ENCODE assay signal across 8 cellular contexts in genomic region chr2:18520605-18521031, GRCh38. TPM values are rescaled to one million over a fixed set of nuclear protein-coding genes. Genes with fewer than 3 reads are reported as not detected.
DNase-seq lines count a peak whose midpoint lies in the region; ATAC-seq, FAIRE-seq and TF ChIP-seq lines count a peak whose summit lies in the region.

No MANE protein-coding gene starts in this region.

- CTCF ChIA-PET in A549 (lab: Yijun Ruan, JAX) = interaction anchor here (0.6 to 7.6 kb wide), 62 partner anchors 9 to 1352 kb away, joined by 3 to 88 read pairs (median 4); partner anchors contain the start of genes NT5C1B, OSR1 and RDH14
- CTCF ChIA-PET in activated B cell treated with CpG ODN at 0.5 μM for 24 hours (lab: Charles Lee) = interaction anchor here (0.6 to 3.3 kb wide), 17 partner anchors 8 to 1352 kb away, joined by 3 to 41 read pairs (median 5); no protein-coding TSS in a partner anchor
- CTCF ChIA-PET in mammary epithelial cell (lab: Charles Lee; ENCODE audit: low non-redundant PET) = interaction anchor here (0.5 to 1.4 kb wide), 6 partner anchors 28 to 849 kb away, joined by 3 to 4 read pairs (median 3); partner anchors contain the start of gene OSR1

- no peak overlapping the region for H3K27ac Mint-ChIP-seq in activated B cell treated with CpG ODN at 0.5 μM for 24 hours

- dilution Hi-C loops in mammary epithelial cell (cut with HindIII; ENCODE audit: low sequenced_read_pairs) = loop anchor here (25.0 kb wide), 1 partner anchor 1342 kb away; no protein-coding TSS in a partner anchor

- H3K9me3 ChIP-seq in A549 = no peaks in the 10 kb centered on the region
- H3K9me3 ChIP-seq in mammary epithelial cell (replicated peaks; ENCODE audit: insufficient read depth, low read length) = no peaks in the 10 kb centered on the region

- H3K79me2 ChIP-seq in mammary epithelial cell (ENCODE audit: insufficient read depth, low read length) = no peaks in the 10 kb centered on the region

- H3K27ac ChIP-seq in A549 = no peak overlapping the region
- no peak overlapping the region for H3K27ac ChIP-seq in mammary epithelial cell (ENCODE audit: insufficient read depth, low read depth, low read length)

- no peak overlapping the region for H3K9ac ChIP-seq in mammary epithelial cell (ENCODE audit: insufficient read depth, low read length)

- no TSS peak for BruUV-seq in mammary epithelial cell (replicated peaks; lab: Mats Ljungman, UMichigan)

- intact Hi-C loops in activated B cell treated with CpG ODN at 0.5 μM for 24 hours (cut with micrococcal nuclease) (loop anchor here (1.0 to 5.0 kb wide), 5 partner anchors 230 to 1578 kb away; no protein-coding TSS in a partner anchor), mammary epithelial cell (cut with micrococcal nuclease) (loop anchor here (1.0 to 10.0 kb wide), 9 partner anchors 40 to 1342 kb away; partner anchors contain the start of gene RDH14)

- POLR2A ChIA-PET in A549 (lab: Yijun Ruan, JAX) (interaction anchor here (1.0 kb wide), 1 partner anchor 837 kb away, joined by 3 read pairs; no protein-coding TSS in a partner anchor), activated B cell treated with CpG ODN at 0.5 μM for 24 hours (lab: Charles Lee) (interaction anchor here (1.7 kb wide), 1 partner anchor 39 kb away, joined by 3 read pairs; no protein-coding TSS in a partner anchor)

- peak; percentile 93 to 98 for ATAC-seq in A549
- peak; percentile 89 for ATAC-seq in HG02981 (IDR thresholded peaks at IDR 0.05; ENCODE audit: unreplicated experiment)
- ATAC-seq in activated B cell treated with CpG ODN at 0.5 μM for 24 hours (ENCODE audit: low read depth) = peak; percentile 61

- H3K36me3 ChIP-seq in mammary epithelial cell (ENCODE audit: insufficient read depth, low read length) = no peaks in the 10 kb centered on the region

- no peaks in the 10 kb centered on the region for H4K20me1 ChIP-seq in mammary epithelial cell (ENCODE audit: insufficient read depth, low read length)

- peak; percentile 97 for TF ChIP-seq CTCF in A549 (IDR thresholded peaks at IDR 0.05)
- peak; percentile 79 for TF ChIP-seq CTCF in activated B cell treated with CpG ODN at 0.5 μM for 24 hours (IDR thresholded peaks at IDR 0.05)
- TF ChIP-seq CTCF in mammary epithelial cell (conservative IDR thresholded peaks at IDR 0.05 in 1 of 2, IDR thresholded peaks at IDR 0.05 in 1 of 2; ENCODE audit: extremely low read depth in 1 of 2, insufficient read depth in 1 of 2, low read depth in 1 of 2, low read length in 2 of 2) = peak; percentile 91 to 92

- no peak for TF ChIP-seq EP300 in A549 (IDR thresholded peaks at IDR 0.05)

- no peaks in the 10 kb centered on the region for H3K4me1 Mint-ChIP-seq in activated B cell treated with CpG ODN at 0.5 μM for 24 hours

- H3K36me3 Mint-ChIP-seq in activated B cell treated with CpG ODN at 0.5 μM for 24 hours (ENCODE audit: low read depth) = no peaks in the 10 kb centered on the region

- no peak overlapping the region for H3K4me3 Mint-ChIP-seq in activated B cell treated with CpG ODN at 0.5 μM for 24 hours

- DNase-seq in A549 (ENCODE audit: low read depth in 1 of 2, low spot score in 1 of 2) (peak; percentile 74 to 80), GM18507 (ENCODE audit: extremely low spot score, insufficient read length, low read depth) (peak; percentile 17), NCI-H2171 (lab: John Stamatoyannopoulos, UW) (peak; percentile 27), activated B cell treated with CpG ODN at 0.5 μM for 24 hours (peak; percentile 63), mammary epithelial cell (peak; percentile 50), islet precursor cell (peak; percentile 86)
- peak; percentile 50 to 59 for DNase-seq in stimulated activated CD4-positive, alpha-beta T cell treated with anti-CD3 and anti-CD28 coated beads, Interleukin-15, amount 100 ng/mL, for 48 hours (ENCODE audit: low read depth in 2 of 2)

- H3K4me3 ChIP-seq in A549 (no peak overlapping the region), mammary epithelial cell (replicated peaks in 1 of 3; ENCODE audit: insufficient read depth in 1 of 3, low read depth in 2 of 3, low read length in 3 of 3) (no peak overlapping the region)

- H3K27me3 Mint-ChIP-seq in activated B cell treated with CpG ODN at 0.5 μM for 24 hours = peaks cover 19% of the 10 kb centered on the region

- no peaks in the 10 kb centered on the region for H3K9me3 Mint-ChIP-seq in activated B cell treated with CpG ODN at 0.5 μM for 24 hours

- no peak for TF ChIP-seq POLR2A in A549 (IDR thresholded peaks at IDR 0.05; ENCODE audit: low read length)

- no peaks in the 10 kb centered on the region for H3K27me3 ChIP-seq in mammary epithelial cell (ENCODE audit: insufficient read depth, low read length)

- peak; percentile 96 to 98 for TF ChIP-seq RAD21 in A549 (conservative IDR thresholded peaks at IDR 0.05 in 1 of 2, IDR thresholded peaks at IDR 0.05 in 1 of 2)

- 22% methylated on average over 5 of the region's 5 CpGs for WGBS in A549 (ENCODE audit: missing lambda C conversion rate)
- WGBS in mammary epithelial cell (ENCODE audit: low coverage, missing lambda C conversion rate) = 11% methylated on average over 4 of the region's 5 CpGs

- H3K4me2 ChIP-seq in A549 (no peak overlapping the region), mammary epithelial cell (ENCODE audit: insufficient read depth, low read depth, low read length) (no peak overlapping the region)

- H2AFZ ChIP-seq in mammary epithelial cell (ENCODE audit: low read depth, low read length) = peak overlapping the region; percentile 60

- in situ Hi-C loops in mammary epithelial cell (cut with MboI; ENCODE audit: low sequenced_read_pairs in 2 of 2) = loop anchor here (10.0 to 25.0 kb wide), 2 partner anchors 844 to 1342 kb away; no protein-coding TSS in a partner anchor

- no peaks in the 10 kb centered on the region for H3K4me1 ChIP-seq in A549
- H3K4me1 ChIP-seq in mammary epithelial cell (ENCODE audit: insufficient read depth, low read length) = no peaks in the 10 kb centered on the region

- FAIRE-seq in A549 (lab: Jason Lieb, UNC) (no peak), GM18507 (lab: Jason Lieb, UNC) (peak; percentile 78)

TF ChIP-seq in A549, 52 proteins besides CTCF, POLR2A, EP300 and RAD21:
- TF ChIP-seq SMC3 (IDR thresholded peaks at IDR 0.05) (peak; percentile 95), RARB (CRISPR knock-in tag; IDR thresholded peaks at IDR 0.05) (no peak)

RNA-seq across cellular contexts. Expression of gene RDH14, which starts 39.8 kb away (rescaled TPM):
- polyA plus RNA-seq in A549 (2011; rRNA removed) (42.2 and 44.5 TPM in 2 replicates), A549 (2017; fragmentation: RNase III; extraction: RNeasy Plus Mini Kit Qiagen cat#74134 plus additional on column Dnase treatment) (32.2 to 37.0 TPM (median 36.2 TPM) in 3 replicates), mammary epithelial cell (16.4 TPM)
- polyA plus RNA-seq in A549 (2012; cell fraction: cytosol; rRNA removed) = 15.5 and 20.6 TPM in 2 replicates
- 9.8 and 11.7 TPM in 2 replicates for polyA plus RNA-seq in A549 (2012; cell fraction: nucleus; rRNA removed)
- polyA minus RNA-seq in A549 (2011; rRNA and poly(A)+ RNA removed) = 12.1 and 14.5 TPM in 2 replicates
- total RNA-seq in activated B cell treated with CpG ODN at 0.5 μM for 24 hours (18.7 and 19.6 TPM in 2 replicates), mammary epithelial cell (10 to 100 TPM; 19.5 to 20.0 TPM)
- polyA minus RNA-seq in mammary epithelial cell = 5.7 TPM

Comparison
In these comparisons a context has a peak if more than half of its experiments do, and no peak if none do; other contexts are left out.
1. DNase-seq: peak in every context shown above with its lines; median percentile 86 in islet precursor cell; 77 in A549; 63 in activated B cell treated with CpG ODN at 0.5 μM for 24 hours; 54 in stimulated activated CD4-positive, alpha-beta T cell treated with anti-CD3 and anti-CD28 coated beads, Interleukin-15, amount 100 ng/mL, for 48 hours; 50 in mammary epithelial cell; 27 in NCI-H2171; 17 in GM18507.